8 cellular contexts compared by ENCODE assay signal in the genomic region with DNA sequence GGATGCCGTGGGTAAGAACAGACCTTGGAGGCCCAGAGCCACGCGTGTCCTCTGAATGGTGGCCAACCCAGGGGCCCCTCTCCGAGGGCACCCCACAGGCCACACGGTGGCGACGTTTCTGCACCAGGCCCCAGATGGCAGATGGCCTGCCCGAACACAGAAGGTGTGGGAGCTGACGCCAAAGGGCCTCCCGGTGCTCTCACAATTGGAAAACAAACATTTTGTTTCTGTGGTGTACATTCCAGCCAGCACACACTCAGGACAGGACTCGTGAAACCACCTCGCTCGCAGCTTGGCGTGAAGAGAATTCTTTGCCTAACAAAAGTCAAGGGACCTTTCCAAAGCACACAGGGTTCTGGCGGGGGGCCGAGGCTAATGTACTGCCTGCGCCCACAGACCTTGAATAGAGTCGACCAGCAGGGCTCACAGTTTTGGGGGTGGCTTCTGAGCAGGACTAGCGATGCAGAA.
A peak's percentile ranks its signal among the peaks of the same experiment; 100 is the strongest.
DNase-seq lines count a peak whose midpoint lies in the region; TF ChIP-seq lines count a peak whose summit lies in the region.

No MANE protein-coding gene starts in this region.

- peak; percentile 54 for DNase-seq in D341Med (ENCODE audit: low spot score)
- peak; percentile 74 for DNase-seq in NCI-H146 (lab: John Stamatoyannopoulos, UW)
- DNase-seq in astrocyte of the hippocampus (ENCODE audit: low read depth, low spot score), result peak; percentile 93
- DNase-seq in kidney epithelial cell (ENCODE audit: low read depth), result no peak
- no peak for DNase-seq in NCI-H187 (lab: John Stamatoyannopoulos, UW)
- DNase-seq in NAMALWA (ENCODE audit: low spot score), result no peak
- DNase-seq in NCI-H2227 treated with DMSO at 0.1 percent for 48 hours (lab: John Stamatoyannopoulos, UW), result no peak

- no peaks in the 10 kb centered on the region for H3K36me3 ChIP-seq in kidney epithelial cell (ENCODE audit: control insufficient read depth, insufficient read depth, low read length)

- no peaks in the 10 kb centered on the region for H3K27me3 ChIP-seq in kidney epithelial cell (ENCODE audit: control insufficient read depth, insufficient read depth, low read length)

- peak overlapping the region; percentile 85 for H3K27ac ChIP-seq in temporal lobe (ENCODE audit: low read depth, low read length)

- peak; percentile 32 for TF ChIP-seq CTCF in kidney epithelial cell (IDR thresholded peaks at IDR 0.05; ENCODE audit: insufficient read depth, low read length, poor library complexity, severe bottlenecking)

- no peak overlapping the region for H3K4me3 ChIP-seq in kidney epithelial cell (ENCODE audit: low read depth, low read length)

Comparison
In these comparisons a context has a peak if more than half of its experiments do, and no peak if none do; other contexts are left out.
1. DNase-seq: peak in D341Med (single experiment), NCI-H146 (single experiment) and astrocyte of the hippocampus (single experiment); none in kidney epithelial cell (single experiment), NCI-H187 (0 of 2), NAMALWA (single experiment) and NCI-H2227 treated with DMSO at 0.1 percent for 48 hours (single experiment).